Comparison of ENCODE assay signal across 29 cellular contexts in genomic region chrX:155434906-155435743, GRCh38. TPM values are rescaled to one million over a fixed set of nuclear protein-coding genes. Genes with fewer than 3 reads are reported as not detected.
A peak's percentile ranks its signal among the peaks of the same experiment; 100 is the strongest.
DNase-seq lines count a peak whose midpoint lies in the region; ATAC-seq and TF ChIP-seq lines count a peak whose summit lies in the region.
"Had no signal": no experiment of that assay in that cellular context is flagged by ENCODE, and none has a peak within 500 bp of the region (broad histone marks: within the 10 kb centered on the region; RNA-seq: fewer than 3 reads in every experiment).

No MANE protein-coding gene starts in this region.

- POLR2A ChIA-PET in activated CD4-positive, alpha-beta T cell treated with anti-CD3 and anti-CD28 coated beads for 36 hours (lab: Charles Lee): no interaction called here

- TF ChIP-seq POLR2A in gastrocnemius medialis (IDR thresholded peaks at IDR 0.05) (no peak), testis (IDR thresholded peaks at IDR 0.05) (no peak)

- H3K9me3 ChIP-seq in psoas muscle: no peaks in the 10 kb centered on the region
- H3K9me3 ChIP-seq in gastrocnemius medialis: no peaks in the 10 kb centered on the region
- H3K9me3 ChIP-seq in testis: no peaks in the 10 kb centered on the region
- H3K9me3 ChIP-seq: esophagus squamous epithelium, HAP-1, left lung, SJSA1, uterus had no signal

- H3K4me3 Mint-ChIP-seq in activated CD4-positive, alpha-beta T cell treated with anti-CD3 and anti-CD28 coated beads for 36 hours: no peak overlapping the region
- H3K4me3 Mint-ChIP-seq: CD4-positive, alpha-beta T cell; T-helper 1 cell treated with Interleukin-12 subunit alpha and Interleukin-12 subunit beta and Interleukin-4 antibody, amounts not matched to agents 30 μg/mL and 1 μg/mL, for 36 hours had no signal

- WGBS in psoas muscle, 3 donors: 73 to 87% (median 81%) methylated on average over 8 to 9 of the region's 9 CpGs
- 79% methylated on average over 8 of the region's 9 CpGs; no CpG with 5 or more reads in 1 of the 2 donors for WGBS in testis, 2 donors

- H3K4me1 Mint-ChIP-seq in activated CD4-positive, alpha-beta T cell treated with anti-CD3 and anti-CD28 coated beads for 36 hours: no peaks in the 10 kb centered on the region

- CTCF ChIA-PET in activated CD4-positive, alpha-beta T cell treated with anti-CD3 and anti-CD28 coated beads for 36 hours (lab: Charles Lee): interaction anchor here (1.3 to 1.5 kb wide), 2 partner anchors 14 to 234 kb away, joined by 4 to 6 read pairs; no protein-coding TSS in a partner anchor

- H3K27me3 Mint-ChIP-seq in activated CD4-positive, alpha-beta T cell treated with anti-CD3 and anti-CD28 coated beads for 36 hours: no peaks in the 10 kb centered on the region
- H3K27me3 Mint-ChIP-seq: CD4-positive, alpha-beta T cell had no signal

- in situ Hi-C loops in gastrocnemius medialis (cut with MboI; ENCODE audit: low sequenced_read_pairs in 4 of 4): no loop called here

- no peaks in the 10 kb centered on the region for H3K36me3 Mint-ChIP-seq in activated CD4-positive, alpha-beta T cell treated with anti-CD3 and anti-CD28 coated beads for 36 hours (ENCODE audit: low read depth)

- no peak overlapping the region for H3K4me3 ChIP-seq in foreskin fibroblast (ENCODE audit: low read depth in 1 of 2, low read length in 2 of 2)
- no peak overlapping the region for H3K4me3 ChIP-seq in psoas muscle
- H3K4me3 ChIP-seq in gastrocnemius medialis: no peak overlapping the region
- no peak overlapping the region for H3K4me3 ChIP-seq in testis
- H3K4me3 ChIP-seq: esophagus squamous epithelium, GM12878, HAP-1, heart left ventricle, left lung, PC-9, SJSA1, uterus had no signal

- ATAC-seq in psoas muscle: no peak
- no peak for ATAC-seq in HG03571 (IDR thresholded peaks at IDR 0.05; ENCODE audit: unreplicated experiment)
- ATAC-seq in activated CD4-positive, alpha-beta T cell treated with anti-CD3 and anti-CD28 coated beads for 36 hours: no peak
- no peak for ATAC-seq in gastrocnemius medialis
- ATAC-seq: GM12878, left lung had no signal

- no peak overlapping the region for H3K27ac ChIP-seq in psoas muscle
- H3K27ac ChIP-seq in gastrocnemius medialis: no peak overlapping the region
- H3K27ac ChIP-seq in testis: no peak overlapping the region
- H3K27ac ChIP-seq: esophagus squamous epithelium, heart left ventricle, left lung, parathyroid adenoma, PC-9, SJSA1, uterus had no signal

- H3K4me1 ChIP-seq in psoas muscle: no peaks in the 10 kb centered on the region
- no peaks in the 10 kb centered on the region for H3K4me1 ChIP-seq in gastrocnemius medialis
- H3K4me1 ChIP-seq in testis: no peaks in the 10 kb centered on the region
- H3K4me1 ChIP-seq: esophagus squamous epithelium, HAP-1, heart left ventricle, left lung, parathyroid adenoma, SJSA1, uterus had no signal

- H3K36me3 ChIP-seq in psoas muscle (ENCODE audit: insufficient read depth in 1 of 2, low read depth in 1 of 2) (no peaks in the 10 kb centered on the region), gastrocnemius medialis (no peaks in the 10 kb centered on the region), testis (ENCODE audit: low read depth, missing control alignments) (no peaks in the 10 kb centered on the region)
- H3K36me3 ChIP-seq: esophagus squamous epithelium, HAP-1, heart left ventricle, left lung, SJSA1, uterus had no signal

- H3K27ac Mint-ChIP-seq in activated CD4-positive, alpha-beta T cell treated with anti-CD3 and anti-CD28 coated beads for 36 hours: no peak overlapping the region
- H3K27ac Mint-ChIP-seq: CD4-positive, alpha-beta T cell; T-helper 1 cell treated with Interleukin-12 subunit alpha and Interleukin-12 subunit beta and Interleukin-4 antibody, amounts not matched to agents 30 μg/mL and 1 μg/mL, for 36 hours had no signal

- intact Hi-C loops in psoas muscle (cut with DNase I): no loop called here
- intact Hi-C loops in activated CD4-positive, alpha-beta T cell treated with anti-CD3 and anti-CD28 coated beads for 36 hours (cut with DNase I, micrococcal nuclease): no loop called here
- intact Hi-C loops in gastrocnemius medialis (cut with DNase I; ENCODE audit: low total_unique reads): no loop called here
- intact Hi-C loops in testis (cut with DNase I; ENCODE audit: low total_unique reads): no loop called here

- H3K9me3 Mint-ChIP-seq in activated CD4-positive, alpha-beta T cell treated with anti-CD3 and anti-CD28 coated beads for 36 hours (ENCODE audit: low read depth): no peaks in the 10 kb centered on the region
- H3K9me3 Mint-ChIP-seq: CD4-positive, alpha-beta T cell had no signal

- TF ChIP-seq CTCF in foreskin fibroblast (IDR thresholded peaks at IDR 0.05; ENCODE audit: low read depth, low read length) (no peak), psoas muscle (IDR thresholded peaks at IDR 0.05) (no peak), gastrocnemius medialis (IDR thresholded peaks at IDR 0.05 in 4 of 5, conservative IDR thresholded peaks at IDR 0.05 in 1 of 5) (no peak), testis (IDR thresholded peaks at IDR 0.05) (no peak)

- peak; percentile 11 for DNase-seq in GM03348 (ENCODE audit: low spot score)
- peak; percentile 4 for DNase-seq in SK-N-DZ (ENCODE audit: low spot score)
- DNase-seq in foreskin fibroblast: peak; percentile 0 to 27
- DNase-seq in psoas muscle: peak; percentile 22 to 56
- DNase-seq in activated CD4-positive, alpha-beta T cell treated with anti-CD3 and anti-CD28 coated beads for 36 hours: no peak
- DNase-seq in gastrocnemius medialis: no peak
- no peak for DNase-seq in testis
- DNase-seq: activated CD4-positive, alpha-beta T cell treated with anti-CD3 and anti-CD28 coated beads, Interleukin-2, amount 50 U/mL, for 4 hours; activated effector memory CD4-positive, alpha-beta T cell treated with anti-CD3 and anti-CD28 coated beads, Interleukin-2, amount 50 U/mL, for 16 hours; CD4-positive, alpha-beta T cell; DMS79 treated with DMSO at 0.1 percent for 48 hours; esophagus squamous epithelium; heart left ventricle; Karpas-422; left lung; NCI-H1105; NCI-H2081; PC-9 had no signal

- H3K27me3 ChIP-seq in psoas muscle (ENCODE audit: insufficient read depth in 3 of 3, low read length in 2 of 3): no peaks in the 10 kb centered on the region
- no peaks in the 10 kb centered on the region for H3K27me3 ChIP-seq in gastrocnemius medialis
- no peaks in the 10 kb centered on the region for H3K27me3 ChIP-seq in testis
- H3K27me3 ChIP-seq: esophagus squamous epithelium, heart left ventricle, left lung, SJSA1, uterus had no signal

RNA-seq across cellular contexts. Expression of gene F8A3, which starts 23.3 kb away (rescaled TPM):
- polyA plus RNA-seq in SK-N-DZ (2014; cell fraction: cytosol; rRNA removed): 0.45 TPM in 1 of 2 replicates, not detected in the other
- not detected in 2 replicates for polyA plus RNA-seq in SK-N-DZ (2014; cell fraction: nucleus; rRNA removed)
- total RNA-seq in psoas muscle: 1 to 10 TPM in 3 of 4 donors, under 1 TPM in 1; 0.27 to 6.8 (median 5.2) TPM
- polyA plus RNA-seq in psoas muscle: 1 to 10 TPM in 2 of 3 donors, under 1 TPM in 1; 0.04 to 4.0 (median 1.8) TPM
- total RNA-seq in activated CD4-positive, alpha-beta T cell treated with anti-CD3 and anti-CD28 coated beads for 36 hours: 10 to 100 TPM; 29.2 to 32.6 TPM
- total RNA-seq in gastrocnemius medialis: 10 to 100 TPM in 2 of 4 donors, 1 to 10 TPM in 2; 6.8 to 15.5 (median 11.9) TPM
- 10 to 100 TPM; 20.8 to 28.6 TPM for total RNA-seq in testis
- 6.1 TPM for polyA plus RNA-seq in testis (ENCODE audit: insufficient read depth, low read depth, low replicate concordance)
- polyA plus RNA-seq: neural cell had no signal

RNA-seq across cellular contexts. Expression of gene F8A2, which starts 53.2 kb away (rescaled TPM):
- polyA plus RNA-seq in SK-N-DZ (2014; cell fraction: cytosol; rRNA removed): not detected in 2 replicates
- polyA plus RNA-seq in SK-N-DZ (2014; cell fraction: nucleus; rRNA removed): not detected in 2 replicates
- total RNA-seq in psoas muscle (not detected), gastrocnemius medialis (not detected), testis (not detected)
- polyA plus RNA-seq in psoas muscle (not detected), testis (ENCODE audit: insufficient read depth, low read depth, low replicate concordance) (not detected)
- total RNA-seq in activated CD4-positive, alpha-beta T cell treated with anti-CD3 and anti-CD28 coated beads for 36 hours: not detected
- total RNA-seq: CD4-positive, alpha-beta T cell; esophagus squamous epithelium; GM12878; heart left ventricle; HT-29; left lung; mononuclear cell; PC-9; SJSA1; uterus had no signal
- polyA plus RNA-seq: adipose tissue, GM12878, heart left ventricle, neural cell had no signal

Comparison
In these comparisons a context has a peak if more than half of its experiments do, and no peak if none do; other contexts are left out.
1. DNase-seq: peak in GM03348 (single experiment), SK-N-DZ (single experiment), foreskin fibroblast (2 of 2) and psoas muscle (2 of 2); none in activated CD4-positive, alpha-beta T cell treated with anti-CD3 and anti-CD28 coated beads for 36 hours (single experiment), gastrocnemius medialis (0 of 2) and testis (single experiment).